1 cellular context compared by ENCODE assay signal in the genomic region with DNA sequence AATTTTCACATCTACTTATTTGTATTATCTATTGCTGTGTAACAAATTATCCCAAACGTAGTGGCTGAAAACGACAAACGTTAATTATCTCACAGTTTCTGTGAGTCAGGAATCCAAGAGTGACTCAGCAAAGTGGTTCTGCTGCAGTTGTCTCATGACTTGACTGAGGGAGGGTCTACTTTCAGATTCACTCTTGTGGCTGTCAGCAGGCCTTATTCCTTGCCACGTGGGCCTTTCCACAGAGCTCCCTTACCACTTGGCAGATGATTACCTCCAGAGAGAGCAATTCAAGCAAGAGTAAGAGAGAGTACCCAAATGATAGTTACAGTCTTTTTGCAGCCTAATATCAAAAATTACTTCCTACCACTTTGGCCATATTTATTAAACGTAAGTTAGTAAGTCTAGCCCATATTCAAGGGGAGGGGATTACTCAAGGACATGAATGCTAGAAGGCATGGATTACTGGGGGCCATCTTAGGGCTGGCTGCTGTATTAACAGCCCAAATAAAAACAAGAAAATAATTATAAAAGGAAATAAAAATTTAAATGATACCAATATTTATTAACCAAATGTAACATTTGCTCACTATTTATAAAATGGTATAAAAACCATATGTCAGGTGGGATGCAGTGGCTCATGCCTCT.
TF ChIP-seq lines count a peak whose summit lies in the region.

No MANE protein-coding gene starts in this region.

TF ChIP-seq in HepG2, 621 proteins besides CTCF, POLR2A, EP300 and RAD21:
- no peak for TF ChIP-seq ZNF616 (CRISPR knock-in tag; IDR thresholded peaks at IDR 0.05; ENCODE audit: low read depth)
- TF ChIP-seq NFE2 (CRISPR knock-in tag; IDR thresholded peaks at IDR 0.05): peak; percentile 70; the same call in 1 of the 2 replicates
- peak; percentile 58 for TF ChIP-seq MAFF (IDR thresholded peaks at IDR 0.05; ENCODE audit: low read depth, low read length)
- TF ChIP-seq, protein P1, sequence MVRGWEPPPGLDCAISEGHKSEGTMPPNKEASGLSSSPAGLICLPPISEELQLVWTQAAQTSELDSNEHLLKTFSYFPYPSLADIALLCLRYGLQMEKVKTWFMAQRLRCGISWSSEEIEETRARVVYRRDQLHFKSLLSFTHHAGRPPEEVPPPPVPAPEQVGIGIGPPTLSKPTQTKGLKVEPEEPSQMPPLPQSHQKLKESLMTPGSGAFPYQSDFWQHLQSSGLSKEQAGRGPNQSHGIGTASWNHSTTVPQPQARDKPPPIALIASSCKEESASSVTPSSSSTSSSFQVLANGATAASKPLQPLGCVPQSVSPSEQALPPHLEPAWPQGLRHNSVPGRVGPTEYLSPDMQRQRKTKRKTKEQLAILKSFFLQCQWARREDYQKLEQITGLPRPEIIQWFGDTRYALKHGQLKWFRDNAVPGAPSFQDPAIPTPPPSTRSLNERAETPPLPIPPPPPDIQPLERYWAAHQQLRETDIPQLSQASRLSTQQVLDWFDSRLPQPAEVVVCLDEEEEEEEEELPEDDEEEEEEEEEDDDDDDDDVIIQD (CRISPR knock-in tag; IDR thresholded peaks at IDR 0.05; ENCODE audit: low read depth): peak; percentile 50; the same call in 1 of the 2 replicates
- TF ChIP-seq TMF1 (CRISPR knock-in tag; IDR thresholded peaks at IDR 0.05; ENCODE audit: low read depth): no peak
- peak; percentile 86 for TF ChIP-seq NFE2L2 (IDR thresholded peaks at IDR 0.05; ENCODE audit: low read length)
- no peak for TF ChIP-seq ZMAT3 (CRISPR knock-in tag; conservative IDR thresholded peaks at IDR 0.05)
- TF ChIP-seq NFE2L1 (CRISPR knock-in tag; IDR thresholded peaks at IDR 0.05; ENCODE audit: borderline replicate concordance): no peak
- peak; percentile 38 to 65; a peak in 3 of 4 replicates for TF ChIP-seq MAFK (conservative IDR thresholded peaks at IDR 0.05 in 1 of 2, IDR thresholded peaks at IDR 0.05 in 1 of 2; ENCODE audit: low read length in 2 of 2)
- TF ChIP-seq ZBTB7A (CRISPR knock-in tag; IDR thresholded peaks at IDR 0.05): 0 out of 2 replicates have a peak, but pooled peaks have one; percentile 21
